Comparison of ENCODE assay signal across 8 cellular contexts in the genomic region with DNA sequence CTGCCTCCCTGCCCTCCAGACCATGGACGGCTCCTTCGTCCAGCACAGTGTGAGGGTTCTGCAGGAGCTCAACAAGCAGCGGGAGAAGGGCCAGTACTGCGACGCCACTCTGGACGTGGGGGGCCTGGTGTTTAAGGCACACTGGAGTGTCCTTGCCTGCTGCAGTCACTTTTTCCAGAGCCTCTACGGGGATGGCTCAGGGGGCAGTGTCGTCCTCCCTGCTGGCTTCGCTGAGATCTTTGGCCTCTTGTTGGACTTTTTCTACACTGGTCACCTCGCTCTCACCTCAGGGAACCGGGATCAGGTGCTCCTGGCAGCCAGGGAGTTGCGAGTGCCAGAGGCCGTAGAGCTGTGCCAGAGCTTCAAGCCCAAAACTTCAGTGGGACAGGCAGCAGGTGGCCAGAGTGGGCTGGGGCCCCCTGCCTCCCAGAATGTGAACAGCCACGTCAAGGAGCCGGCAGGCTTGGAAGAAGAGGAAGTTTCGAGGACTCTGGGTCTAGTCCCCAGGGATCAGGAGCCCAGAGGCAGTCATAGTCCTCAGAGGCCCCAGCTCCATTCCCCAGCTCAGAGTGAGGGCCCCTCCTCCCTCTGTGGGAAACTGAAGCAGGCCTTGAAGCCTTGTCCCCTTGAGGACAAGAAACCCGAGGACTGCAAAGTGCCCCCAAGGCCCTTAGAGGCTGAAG.
DNase-seq lines count a peak whose midpoint lies in the region; ATAC-seq and TF ChIP-seq lines count a peak whose summit lies in the region.

No MANE protein-coding gene starts in this region.

- DNase-seq in ELF-1 (ENCODE audit: low read depth, low spot score), result peak; percentile 50

- H3K9me3 Mint-ChIP-seq in dendritic cell treated with granulocyte-macrophage colony-stimulating factor and Interleukin-4, amounts not matched to agents 40 ng/mL and 50 ng/mL, for 4 days, result no peaks in the 10 kb centered on the region

- TF ChIP-seq CTCF in OCI-LY1 (IDR thresholded peaks at IDR 0.05; ENCODE audit: low read length), result peak; percentile 25; the same call in 1 of the 2 replicates

- H3K27me3 ChIP-seq in OCI-LY1 (ENCODE audit: insufficient read depth, low read length) (no peaks in the 10 kb centered on the region), mucosa of rectum (ENCODE audit: control insufficient read depth in 2 of 2, insufficient read depth in 2 of 2, low read length in 2 of 2) (no peaks in the 10 kb centered on the region)

- H3K4me1 ChIP-seq in OCI-LY1 (ENCODE audit: insufficient read depth, low read length, severe bottlenecking) (peaks cover 71% of the 10 kb centered on the region), mucosa of rectum (ENCODE audit: control insufficient read depth in 2 of 2, insufficient read depth in 2 of 2, low read length in 2 of 2) (peaks cover 30 to 32% of the 10 kb centered on the region in 2 donors)

- peaks cover 41% of the 10 kb centered on the region for H3K36me3 Mint-ChIP-seq in dendritic cell treated with granulocyte-macrophage colony-stimulating factor and Interleukin-4, amounts not matched to agents 40 ng/mL and 50 ng/mL, for 4 days (ENCODE audit: low read depth)

- peak overlapping the region; percentile 76 for H3K4me3 ChIP-seq in OCI-LY1 (ENCODE audit: low read depth, low read length, poor library complexity, severe bottlenecking)
- peak overlapping the region; percentile 80 to 95 for H3K4me3 ChIP-seq in mucosa of rectum (ENCODE audit: low read length in 2 of 2)

- no peaks in the 10 kb centered on the region for H3K9me2 ChIP-seq in OCI-LY1 (ENCODE audit: low read depth, low read length)

- no peaks in the 10 kb centered on the region for H4K20me1 ChIP-seq in OCI-LY1 (ENCODE audit: insufficient read depth, low read length)

- H3K36me3 ChIP-seq in OCI-LY1 (ENCODE audit: insufficient read depth, low read length) (peaks cover 21% of the 10 kb centered on the region; the same call in 1 of the 2 replicates), mucosa of rectum (ENCODE audit: control insufficient read depth in 2 of 2, insufficient read depth in 2 of 2, low read length in 2 of 2) (no peaks in the 10 kb centered on the region)

- peaks cover 57% of the 10 kb centered on the region for H3K4me1 Mint-ChIP-seq in dendritic cell treated with granulocyte-macrophage colony-stimulating factor and Interleukin-4, amounts not matched to agents 40 ng/mL and 50 ng/mL, for 4 days (ENCODE audit: low read depth)

- H3K27ac Mint-ChIP-seq in dendritic cell treated with granulocyte-macrophage colony-stimulating factor and Interleukin-4, amounts not matched to agents 40 ng/mL and 50 ng/mL, for 4 days, result peak overlapping the region; percentile 100

- no peak for TF ChIP-seq POLR2A in GM18505 (IDR thresholded peaks at IDR 0.05; ENCODE audit: borderline replicate concordance, extremely low read depth, insufficient read depth, insufficient read length)

- intact Hi-C loops in dendritic cell treated with granulocyte-macrophage colony-stimulating factor and Interleukin-4, amounts not matched to agents 40 ng/mL and 50 ng/mL, for 4 days (cut with micrococcal nuclease), result loop anchor here (2.0 kb wide), 1 partner anchor 44 kb away; a partner anchor contains a TSS

- ATAC-seq in GM18505 (IDR thresholded peaks at IDR 0.05; ENCODE audit: unreplicated experiment) (no peak), HG03175 (IDR thresholded peaks at IDR 0.05; ENCODE audit: unreplicated experiment) (no peak), HG02610 (IDR thresholded peaks at IDR 0.05; ENCODE audit: unreplicated experiment) (no peak)
- no peak for ATAC-seq in activated CD4-positive, CD25-positive, alpha-beta regulatory T cell treated with anti-CD3 and anti-CD28 coated beads, Interleukin-2, amount 50 U/mL, for 24 hours

- H3K79me2 ChIP-seq in OCI-LY1 (ENCODE audit: insufficient read depth, low read length), result no peaks in the 10 kb centered on the region; the same call in 1 of the 2 replicates

- H2AFZ ChIP-seq in OCI-LY1 (ENCODE audit: low read length), result no peak overlapping the region

- H3K9me3 ChIP-seq in OCI-LY1 (ENCODE audit: low read length) (no peaks in the 10 kb centered on the region), mucosa of rectum (ENCODE audit: control insufficient read depth in 2 of 2, low read length in 2 of 2) (no peaks in the 10 kb centered on the region)

- H3K9ac ChIP-seq in OCI-LY1 (ENCODE audit: low read length), result peak overlapping the region; percentile 75
- peak overlapping the region; percentile 81 to 97 for H3K9ac ChIP-seq in mucosa of rectum (ENCODE audit: low read depth in 1 of 2, low read length in 2 of 2)

- no peaks in the 10 kb centered on the region for H3K27me3 Mint-ChIP-seq in dendritic cell treated with granulocyte-macrophage colony-stimulating factor and Interleukin-4, amounts not matched to agents 40 ng/mL and 50 ng/mL, for 4 days

- H3F3A ChIP-seq in OCI-LY1 (ENCODE audit: insufficient read depth, low read length), result no peaks in the 10 kb centered on the region

- H3K4me3 Mint-ChIP-seq in dendritic cell treated with granulocyte-macrophage colony-stimulating factor and Interleukin-4, amounts not matched to agents 40 ng/mL and 50 ng/mL, for 4 days, result peak overlapping the region; percentile 100

- H3K27ac ChIP-seq in OCI-LY1 (ENCODE audit: low read depth, low read length, poor library complexity, severe bottlenecking) (peak overlapping the region; percentile 86), mucosa of rectum (ENCODE audit: low read depth in 2 of 2, low read length in 2 of 2) (peak overlapping the region; percentile 91 to 94)

- H3K4me2 ChIP-seq in OCI-LY1 (ENCODE audit: low read length), result peak overlapping the region; percentile 69
